In the genomic region with DNA sequence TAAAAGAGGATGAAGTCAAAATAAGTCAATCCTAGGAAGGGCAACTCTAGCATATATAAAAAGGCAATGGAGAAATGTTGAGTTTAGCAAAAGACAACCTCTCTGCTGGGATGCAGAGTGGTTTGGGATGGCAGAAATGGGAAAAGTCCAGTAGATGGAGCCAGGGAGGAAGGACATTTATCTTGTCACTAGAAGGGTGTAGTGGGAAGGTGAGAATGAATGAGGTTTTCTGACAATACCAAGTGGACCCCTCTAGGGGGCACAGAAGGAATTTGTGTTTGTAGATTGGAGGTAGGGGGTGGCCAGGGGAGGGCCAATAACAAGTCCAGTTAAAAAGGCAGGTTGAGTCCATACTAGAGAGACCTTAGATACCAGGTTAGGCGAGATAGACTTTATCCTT, we compare ENCODE assay signal across 16 cellular contexts.
DNase-seq lines count a peak whose midpoint lies in the region; ATAC-seq and TF ChIP-seq lines count a peak whose summit lies in the region.
"Had no signal": no experiment of that assay in that cellular context is flagged by ENCODE, and none has a peak within 500 bp of the region (broad histone marks: within the 10 kb centered on the region; RNA-seq: fewer than 3 reads in every experiment).

No MANE protein-coding gene starts in this region.

- no peak overlapping the region for H3K4me3 ChIP-seq in astrocyte of the spinal cord (ENCODE audit: low read depth, low read length)
- H3K4me3 ChIP-seq: esophagus muscularis mucosa had no signal

- in situ Hi-C loops in astrocyte of the spinal cord (cut with HindIII; ENCODE audit: low sequenced_read_pairs): no loop called here

- peak; percentile 18 for TF ChIP-seq CTCF in astrocyte of the spinal cord (IDR thresholded peaks at IDR 0.05; ENCODE audit: low read depth, low read length)

- no peak for ATAC-seq in GM18517 (IDR thresholded peaks at IDR 0.05; ENCODE audit: unreplicated experiment)
- ATAC-seq: left ventricle myocardium superior had no signal

- DNase-seq in EL (peak; percentile 30), LHCN-M2 (ENCODE audit: low read depth) (peak; percentile 29), astrocyte of the spinal cord (ENCODE audit: low read depth, low spot score) (no peak), kidney tubule cell (ENCODE audit: low spot score) (peak; percentile 8), AG08395 (ENCODE audit: low spot score) (no peak), SHP77 treated with DMSO at 0.1 percent for 48 hours (lab: John Stamatoyannopoulos, UW) (no peak)
- DNase-seq: activated T-cell treated with anti-CD3 and anti-CD28 coated beads for 4 hours; aorta; DND-41; Karpas-422; left ventricle myocardium superior; NCI-H774; stimulated activated CD4-positive, alpha-beta T cell treated with anti-CD3 and anti-CD28 coated beads, Interleukin-4, amount 100 ng/mL, for 4 hours; T1000 had no signal

Comparison
In these comparisons a context has a peak if more than half of its experiments do, and no peak if none do; other contexts are left out.
1. DNase-seq: peak in EL (single experiment), LHCN-M2 (single experiment) and kidney tubule cell (single experiment); none in astrocyte of the spinal cord (single experiment), AG08395 (single experiment) and SHP77 treated with DMSO at 0.1 percent for 48 hours (single experiment).